10 cellular contexts compared by ENCODE assay signal in genomic region chr14:21106191-21106505, GRCh38. TPM values are rescaled to one million over a fixed set of nuclear protein-coding genes. Genes with fewer than 3 reads are reported as not detected.
DNase-seq lines count a peak whose midpoint lies in the region; ATAC-seq, FAIRE-seq and TF ChIP-seq lines count a peak whose summit lies in the region.
"Had no signal": no experiment of that assay in that cellular context is flagged by ENCODE, and none has a peak within 500 bp of the region (broad histone marks: within the 10 kb centered on the region; RNA-seq: fewer than 3 reads in every experiment).

No MANE protein-coding gene starts in this region.

- H3K36me3 ChIP-seq in osteoblast (ENCODE audit: insufficient read depth, low read length) (no peaks in the 10 kb centered on the region), kidney (ENCODE audit: control insufficient read depth in 1 of 2, insufficient read depth in 2 of 2, low read length in 2 of 2) (no peaks in the 10 kb centered on the region)

- TF ChIP-seq CTCF in CD4-positive, alpha-beta T cell (IDR thresholded peaks at IDR 0.05), result no peak
- TF ChIP-seq CTCF in RWPE1 (conservative IDR thresholded peaks at IDR 0.05; ENCODE audit: low read depth) (no peak), osteoblast (IDR thresholded peaks at IDR 0.05; ENCODE audit: extremely low read depth, low read depth, low read length) (no peak), kidney (IDR thresholded peaks at IDR 0.05; ENCODE audit: borderline replicate concordance, extremely low read depth, insufficient read depth) (no peak)

- peaks cover 32% of the 10 kb centered on the region for H3K4me1 ChIP-seq in osteoblast (ENCODE audit: insufficient read depth, low read length)
- peaks cover 27 to 32% of the 10 kb centered on the region in 2 donors for H3K4me1 ChIP-seq in kidney (ENCODE audit: control insufficient read depth in 1 of 2, insufficient read depth in 1 of 2, low read depth in 1 of 2, low read length in 2 of 2)

- CTCF ChIA-PET in CD4-positive, alpha-beta T cell (lab: Charles Lee), result interaction anchor here (0.8 to 6.8 kb wide), 7 partner anchors 11 to 91 kb away, joined by 3 to 116 read pairs (median 10); no protein-coding TSS in a partner anchor
- CTCF ChIA-PET in RWPE1 (lab: Yijun Ruan, JAX), result interaction anchor here (0.7 to 6.9 kb wide), 4 partner anchors 13 to 44 kb away, joined by 3 to 72 read pairs (median 4); partner anchors contain the start of gene ARHGEF40

- H3K27me3 Mint-ChIP-seq in CD4-positive, alpha-beta T cell, result no peaks in the 10 kb centered on the region

- H3K79me2 ChIP-seq in osteoblast (ENCODE audit: insufficient read depth, low read length), result no peaks in the 10 kb centered on the region

- peak overlapping the region; percentile 77 for H3K4me2 ChIP-seq in osteoblast (ENCODE audit: insufficient read depth, low read length)

- no peaks in the 10 kb centered on the region for H3K36me3 Mint-ChIP-seq in CD4-positive, alpha-beta T cell (ENCODE audit: low read depth)

- POLR2A ChIA-PET in CD4-positive, alpha-beta T cell (lab: Charles Lee), result interaction anchor here (3.4 kb wide), 1 partner anchor 39 kb away, joined by 37 read pairs; no protein-coding TSS in a partner anchor
- POLR2A ChIA-PET in RWPE1 (lab: Yijun Ruan, JAX; ENCODE audit: low non-redundant PET), result no interaction called here

- H3K9ac ChIP-seq in kidney (ENCODE audit: low read length in 2 of 2), result peak overlapping the region in 1 of 2 donors; percentile 37

- no peak for FAIRE-seq in kidney (lab: Jason Lieb, UNC)
- FAIRE-seq: colon had no signal

- H4K20me1 ChIP-seq in osteoblast (ENCODE audit: insufficient read depth, low read length), result no peaks in the 10 kb centered on the region

- no peaks in the 10 kb centered on the region for H3K27me3 ChIP-seq in CD4-positive, alpha-beta T cell (ENCODE audit: control insufficient read depth, insufficient read depth, low read length)
- H3K27me3 ChIP-seq in osteoblast (ENCODE audit: insufficient read depth, low read length), result no peaks in the 10 kb centered on the region

- intact Hi-C loops in CD4-positive, alpha-beta T cell (cut with DNase I, micrococcal nuclease), result loop anchor here (10.0 kb wide), 2 partner anchors 251 to 411 kb away; no protein-coding TSS in a partner anchor
- intact Hi-C loops in kidney (cut with DNase I), result no loop called here

- peaks cover 28% of the 10 kb centered on the region for H3K4me1 Mint-ChIP-seq in CD4-positive, alpha-beta T cell (ENCODE audit: low read depth)

- H3K9me3 Mint-ChIP-seq in CD4-positive, alpha-beta T cell, result no peaks in the 10 kb centered on the region

- H3K4me3 Mint-ChIP-seq in CD4-positive, alpha-beta T cell, result no peak overlapping the region

- ATAC-seq in CD4-positive, alpha-beta T cell (ENCODE audit: poor library complexity), result no peak
- ATAC-seq in GM21737 (IDR thresholded peaks at IDR 0.05; ENCODE audit: unreplicated experiment), result no peak

- peak overlapping the region; percentile 7 for H3K27ac Mint-ChIP-seq in CD4-positive, alpha-beta T cell

- no peak for DNase-seq in CD4-positive, alpha-beta T cell
- DNase-seq in RWPE1 (ENCODE audit: low spot score) (peak; percentile 43), epithelial cell of prostate (ENCODE audit: low read depth, low spot score) (no peak), osteoblast (ENCODE audit: insufficient read length, low spot score, missing footprints) (peak; percentile 37), kidney (no peak), T-helper 2 cell (no peak), activated gamma-delta T cell (lab: John Stamatoyannopoulos, UW) (no peak)

- no peaks in the 10 kb centered on the region for H3K9me3 ChIP-seq in CD4-positive, alpha-beta T cell (ENCODE audit: control insufficient read depth, low read length)
- H3K9me3 ChIP-seq in osteoblast (ENCODE audit: low read depth, low read length) (no peaks in the 10 kb centered on the region), kidney (ENCODE audit: control insufficient read depth in 1 of 2, low read length in 2 of 2) (no peaks in the 10 kb centered on the region)

- peak overlapping the region; percentile 40 for H3K4me3 ChIP-seq in osteoblast (ENCODE audit: insufficient read depth, low read length)
- H3K4me3 ChIP-seq in kidney (ENCODE audit: low read length in 2 of 2), result no peak overlapping the region

- peak overlapping the region; percentile 92 for H2AFZ ChIP-seq in osteoblast (ENCODE audit: low read length)

- H3K27ac ChIP-seq in CD4-positive, alpha-beta T cell (ENCODE audit: low read depth, low read length), result no peak overlapping the region
- H3K27ac ChIP-seq in RWPE1 (peak overlapping the region; percentile 94), epithelial cell of prostate (peak overlapping the region; percentile 54), osteoblast (ENCODE audit: low read depth, low read length) (peak overlapping the region; percentile 61), kidney (ENCODE audit: low read depth in 2 of 2, low read length in 2 of 2) (peak overlapping the region in 1 of 2 donors; percentile 18)

RNA-seq across cellular contexts. Expression of gene TMEM253, which starts 5.3 kb away (rescaled TPM):
- not detected for total RNA-seq in CD4-positive, alpha-beta T cell
- total RNA-seq in osteoblast (not detected in 2 replicates), kidney (0.41 TPM)
- 0.43 TPM for polyA plus RNA-seq in kidney (ENCODE audit: insufficient read depth, low read depth, low replicate concordance)

RNA-seq across cellular contexts. Expression of gene ZNF219, which starts 7.7 kb away (rescaled TPM):
- total RNA-seq in CD4-positive, alpha-beta T cell, result 10 to 100 TPM; 15.2 to 15.5 TPM
- total RNA-seq in osteoblast, result 8.3 and 9.4 TPM in 2 replicates
- 24.6 TPM for total RNA-seq in kidney
- 12.6 TPM for polyA plus RNA-seq in kidney (ENCODE audit: insufficient read depth, low read depth, low replicate concordance)

RNA-seq across cellular contexts. Expression of gene ARHGEF40, which starts 36.0 kb away (rescaled TPM):
- total RNA-seq in CD4-positive, alpha-beta T cell, result 1 to 10 TPM; 1.2 to 1.3 TPM
- total RNA-seq in osteoblast, result 33.3 and 35.4 TPM in 2 replicates
- total RNA-seq in kidney, result 25.6 TPM
- 15.9 TPM for polyA plus RNA-seq in kidney (ENCODE audit: insufficient read depth, low read depth, low replicate concordance)

RNA-seq across cellular contexts. Expression of gene RNASE8, which starts 48.5 kb away (rescaled TPM):
- not detected for total RNA-seq in CD4-positive, alpha-beta T cell
- total RNA-seq in osteoblast (not detected in 2 replicates), kidney (not detected)
- polyA plus RNA-seq in kidney (ENCODE audit: insufficient read depth, low read depth, low replicate concordance), result not detected
- polyA plus RNA-seq: thymus had no signal

RNA-seq across cellular contexts. Expression of gene OR5AU1, which starts 49.7 kb away (rescaled TPM):
- not detected for total RNA-seq in CD4-positive, alpha-beta T cell
- total RNA-seq in osteoblast, result not detected in 2 replicates
- not detected for total RNA-seq in kidney
- not detected for polyA plus RNA-seq in kidney (ENCODE audit: insufficient read depth, low read depth, low replicate concordance)

Comparison
In these comparisons a context has a peak if more than half of its experiments do, and no peak if none do; other contexts are left out.
1. DNase-seq: peak in RWPE1 (single experiment) and osteoblast (single experiment); none in CD4-positive, alpha-beta T cell (0 of 10), epithelial cell of prostate (single experiment), kidney (single experiment), T-helper 2 cell (0 of 5) and activated gamma-delta T cell (single experiment).
2. RNA of gene ARHGEF40, which starts 36.0 kb away (total RNA-seq): 33.3 to 35.4 TPM in osteoblast and 25.6 TPM in kidney (single experiment); 1.2 to 1.3 TPM in CD4-positive, alpha-beta T cell; every median in the first group is over 10 times any median in the second.